Comparison of ENCODE assay signal across 1 cellular context in genomic region chr20:49775229-49775693, GRCh38.
A peak's percentile ranks its signal among the peaks of the same experiment; 100 is the strongest.
TF ChIP-seq lines count a peak whose summit lies in the region.

No MANE protein-coding gene starts in this region.

TF ChIP-seq in K562, 482 proteins besides CTCF, POLR2A, EP300 and RAD21 (continued from another document):
- TF ChIP-seq CLOCK (CRISPR knock-in tag; IDR thresholded peaks at IDR 0.05; ENCODE audit: borderline replicate concordance), result no peak
- TF ChIP-seq ZBTB12 (CRISPR knock-in tag; IDR thresholded peaks at IDR 0.05), result no peak
- TF ChIP-seq TSHZ1 (CRISPR knock-in tag; IDR thresholded peaks at IDR 0.05), result no peak
- peak; percentile 29; the same call in 1 of the 2 replicates for TF ChIP-seq CBFA2T3 (IDR thresholded peaks at IDR 0.05)
- TF ChIP-seq NR2F6 (CRISPR knock-in tag; IDR thresholded peaks at IDR 0.05), result no peak
- TF ChIP-seq POLR2AphosphoS5 (IDR thresholded peaks at IDR 0.05; ENCODE audit: control insufficient read depth, insufficient read depth, low read depth, low read length), result no peak
- TF ChIP-seq FOXA1 (IDR thresholded peaks at IDR 0.05; ENCODE audit: borderline replicate concordance), result no peak
- no peak for TF ChIP-seq ZZZ3 (IDR thresholded peaks at IDR 0.05)
- peak; percentile 65 for TF ChIP-seq ZNF592 (IDR thresholded peaks at IDR 0.05)
- no peak for TF ChIP-seq POU5F1 (IDR thresholded peaks at IDR 0.05; ENCODE audit: borderline replicate concordance, low read depth, low read length, partially characterized antibody)
- TF ChIP-seq MAZ (CRISPR knock-in tag; conservative IDR thresholded peaks at IDR 0.05 in 1 of 2, IDR thresholded peaks at IDR 0.05 in 1 of 2), result no peak
- no peak for TF ChIP-seq U2AF1 (optimal IDR thresholded peaks at IDR 0.05; ENCODE audit: low read depth, low read length)
- no peak for TF ChIP-seq XRCC4 (IDR thresholded peaks at IDR 0.05; ENCODE audit: extremely low read depth, insufficient read depth, insufficient read length)
- peak; percentile 47 for TF ChIP-seq MEIS2 (IDR thresholded peaks at IDR 0.05; ENCODE audit: partially characterized antibody)
- TF ChIP-seq ZBTB34 (CRISPR knock-in tag; IDR thresholded peaks at IDR 0.05), result no peak
- TF ChIP-seq ZFPM2 (CRISPR knock-in tag; IDR thresholded peaks at IDR 0.05), result no peak
- TF ChIP-seq MXD1 (CRISPR knock-in tag; IDR thresholded peaks at IDR 0.05; ENCODE audit: borderline replicate concordance, poor library complexity, severe bottlenecking), result no peak
- TF ChIP-seq HNRNPK (IDR thresholded peaks at IDR 0.05; ENCODE audit: low read depth, low read length, poor library complexity, severe bottlenecking), result no peak
- no peak for TF ChIP-seq SAP30 (IDR thresholded peaks at IDR 0.05; ENCODE audit: borderline replicate concordance, insufficient read depth, low read depth, low read length, poor library complexity, severe bottlenecking)
- no peak for TF ChIP-seq FOXK1 (CRISPR knock-in tag; IDR thresholded peaks at IDR 0.05; ENCODE audit: borderline replicate concordance)
- TF ChIP-seq TRIM24 (IDR thresholded peaks at IDR 0.05), result no peak
- no peak for TF ChIP-seq FUS (optimal IDR thresholded peaks at IDR 0.05; ENCODE audit: low read depth, low read length)
- TF ChIP-seq HMBOX1 (IDR thresholded peaks at IDR 0.05), result no peak
- no peak for TF ChIP-seq BRF2 (IDR thresholded peaks at IDR 0.05; ENCODE audit: borderline replicate concordance, insufficient read depth, insufficient read length)
- TF ChIP-seq ZNF589 (CRISPR knock-in tag; IDR thresholded peaks at IDR 0.05; ENCODE audit: low read depth), result no peak
- no peak for TF ChIP-seq POLR2H (tag; IDR thresholded peaks at IDR 0.05; ENCODE audit: low read depth)
- TF ChIP-seq HINFP (tag; conservative IDR thresholded peaks at IDR 0.05; ENCODE audit: low read depth), result no peak
- TF ChIP-seq CREB3 (tag; conservative IDR thresholded peaks at IDR 0.05; ENCODE audit: low read depth), result no peak
- TF ChIP-seq CCAR2 (IDR thresholded peaks at IDR 0.05; ENCODE audit: low read depth, low read length), result no peak
TF ChIP-seq in K562: peak in this region for 26.
